Comparison of ENCODE assay signal across 8 cellular contexts in the genomic region with DNA sequence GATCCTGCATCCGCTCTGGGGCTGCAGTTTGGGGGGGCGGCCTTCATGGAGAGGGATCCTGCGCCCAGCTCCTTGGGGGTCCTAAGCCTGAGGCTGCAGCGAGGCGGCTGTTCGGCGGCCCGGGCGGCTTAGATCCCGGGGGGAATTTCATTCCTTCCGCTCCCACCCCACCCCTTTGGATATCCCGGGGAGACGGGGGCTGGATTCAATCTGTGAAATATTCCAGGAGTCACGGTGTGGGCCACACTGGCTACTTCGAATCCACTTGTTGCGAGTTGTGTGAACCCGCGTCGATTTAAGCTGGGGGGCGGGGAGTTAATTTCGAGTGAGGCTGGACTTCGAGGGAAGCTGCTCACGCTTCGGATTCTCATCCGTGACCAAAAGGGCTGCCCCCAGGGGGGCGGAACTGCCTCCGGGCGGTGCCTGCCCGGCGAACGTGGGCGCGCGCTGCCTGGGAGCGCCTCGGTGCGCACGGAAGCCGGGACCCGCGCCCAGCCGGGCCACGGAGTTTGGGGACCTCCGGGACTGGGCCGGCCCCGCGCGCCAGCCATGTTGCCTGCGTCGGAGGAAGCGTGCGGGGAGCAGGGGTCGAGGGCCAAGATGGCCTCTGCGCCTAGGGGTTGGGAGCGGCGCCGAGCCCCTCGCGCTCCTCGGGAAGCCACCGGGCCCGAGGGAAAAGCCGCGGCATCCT. TPM values are rescaled to one million over a fixed set of nuclear protein-coding genes. Genes with fewer than 3 reads are reported as not detected.
DNase-seq lines count a peak whose midpoint lies in the region; ATAC-seq and TF ChIP-seq lines count a peak whose summit lies in the region.

No MANE protein-coding gene starts in this region.

- under 1% methylated on average over 48 of the region's 64 CpGs for WGBS in prostate gland

- DNase-seq in NCI-H2227 (lab: John Stamatoyannopoulos, UW; ENCODE audit: unreplicated experiment) (peak; percentile 24), NCI-H2227 treated with DMSO at 0.1 percent for 48 hours (lab: John Stamatoyannopoulos, UW) (no peak), HuH-7 (ENCODE audit: low spot score) (peak; percentile 52), left cardiac atrium (peak; percentile 27), prostate gland (ENCODE audit: low spot score) (peak; percentile 19), GDM1 (lab: John Stamatoyannopoulos, UW) (no peak), putamen (ENCODE audit: low spot score) (no peak)

- no peaks in the 10 kb centered on the region for H3K27me3 ChIP-seq in prostate gland (replicated peaks; ENCODE audit: insufficient read depth)

- H3K9me3 Mint-ChIP-seq in activated T-helper 17 cell treated with anti-CD3 and anti-CD28 coated beads, Interleukin-2, amount 50 U/mL, for 72 hours: no peaks in the 10 kb centered on the region

- peak overlapping the region; percentile 86 for H3K27ac ChIP-seq in prostate gland

- peaks cover 38% of the 10 kb centered on the region for H3K27me3 Mint-ChIP-seq in activated T-helper 17 cell treated with anti-CD3 and anti-CD28 coated beads, Interleukin-2, amount 50 U/mL, for 72 hours

- H3K9me3 ChIP-seq in prostate gland: no peaks in the 10 kb centered on the region

- no peak for TF ChIP-seq CTCF in prostate gland (IDR thresholded peaks at IDR 0.05)

- intact Hi-C loops in left cardiac atrium (cut with DNase I): no loop called here
- intact Hi-C loops in prostate gland (cut with DNase I): loop anchor here (10.0 kb wide), 1 partner anchor 79 kb away; a partner anchor contains a TSS

- peak overlapping the region; percentile 59 to 85 for H3K4me3 ChIP-seq in prostate gland

- H3K4me1 ChIP-seq in prostate gland (replicated peaks): no peaks in the 10 kb centered on the region

- ATAC-seq in activated T-helper 17 cell treated with anti-CD3 and anti-CD28 coated beads, Interleukin-2, amount 50 U/mL, for 72 hours (replicated peaks): peak; percentile 16
- peak; percentile 38 to 78 for ATAC-seq in left cardiac atrium

- no peaks in the 10 kb centered on the region for H3K36me3 Mint-ChIP-seq in activated T-helper 17 cell treated with anti-CD3 and anti-CD28 coated beads, Interleukin-2, amount 50 U/mL, for 72 hours (ENCODE audit: low read depth)

- peak; percentile 27 for TF ChIP-seq POLR2A in prostate gland (IDR thresholded peaks at IDR 0.05)

- H3K27ac Mint-ChIP-seq in activated T-helper 17 cell treated with anti-CD3 and anti-CD28 coated beads, Interleukin-2, amount 50 U/mL, for 72 hours: no peak overlapping the region

- H3K4me3 Mint-ChIP-seq in activated T-helper 17 cell treated with anti-CD3 and anti-CD28 coated beads, Interleukin-2, amount 50 U/mL, for 72 hours: peak overlapping the region; percentile 64

- no peaks in the 10 kb centered on the region for H3K36me3 ChIP-seq in prostate gland

- no peaks in the 10 kb centered on the region for H3K4me1 Mint-ChIP-seq in activated T-helper 17 cell treated with anti-CD3 and anti-CD28 coated beads, Interleukin-2, amount 50 U/mL, for 72 hours

RNA-seq across cellular contexts. Expression of a gene that starts 0.8 kb away (rescaled TPM):
- total RNA-seq in activated T-helper 17 cell treated with anti-CD3 and anti-CD28 coated beads, Interleukin-2, amount 50 U/mL, for 72 hours: 1 to 10 TPM in 1 of 2 donors, under 1 TPM in 1; 0.76 to 4.4 TPM
- total RNA-seq in left cardiac atrium: 1 to 10 TPM; 1.7 to 2.0 TPM
- 10 to 100 TPM; 20.2 to 26.8 TPM for total RNA-seq in prostate gland

Comparison
In these comparisons a context has a peak if more than half of its experiments do, and no peak if none do; other contexts are left out.
1. DNase-seq: peak in NCI-H2227 (single experiment), HuH-7 (single experiment), left cardiac atrium (single experiment) and prostate gland (single experiment); none in NCI-H2227 treated with DMSO at 0.1 percent for 48 hours (single experiment), GDM1 (single experiment) and putamen (single experiment).